In the genomic region with DNA sequence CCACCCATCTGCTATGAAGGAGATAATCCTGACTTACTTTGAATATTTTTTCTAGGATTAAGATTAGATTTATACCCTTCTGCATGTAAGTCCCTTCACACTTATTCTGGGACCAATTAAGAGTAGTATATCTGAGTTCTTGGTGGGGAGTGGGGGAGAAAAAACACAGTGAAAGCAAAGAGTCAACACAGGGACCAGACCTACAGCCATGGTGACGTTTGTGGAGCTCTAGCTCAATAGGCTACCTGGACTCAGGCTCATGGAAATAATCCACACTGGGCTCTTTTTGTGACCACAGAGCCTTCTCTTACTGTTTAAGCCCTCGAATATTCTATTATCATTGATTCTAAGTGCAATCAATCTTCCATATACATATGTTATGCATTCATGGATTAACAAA, we compare ENCODE assay signal across 10 cellular contexts.
"Had no signal": no experiment of that assay in that cellular context is flagged by ENCODE, and none has a peak within 500 bp of the region (broad histone marks: within the 10 kb centered on the region; RNA-seq: fewer than 3 reads in every experiment).

No MANE protein-coding gene starts in this region.

- H3K4me3 ChIP-seq: GM23248, HAP-1, K562 had no signal

- H3K27ac Mint-ChIP-seq: HFFc6 had no signal

- H3K9me3 ChIP-seq: HAP-1 had no signal

- DNase-seq: GM23248, GOT3, H7, HFFc6, IMR-90, KG1 had no signal

- H3K4me3 Mint-ChIP-seq: HFFc6 had no signal

- H3K27ac ChIP-seq: GM23248 had no signal

- ATAC-seq: HCT116, K562 had no signal

- FAIRE-seq: HTR-8/SVneo, K562 had no signal

- H3K36me3 ChIP-seq: HAP-1 had no signal
